Comparison of ENCODE assay signal across 9 cellular contexts in the genomic region with DNA sequence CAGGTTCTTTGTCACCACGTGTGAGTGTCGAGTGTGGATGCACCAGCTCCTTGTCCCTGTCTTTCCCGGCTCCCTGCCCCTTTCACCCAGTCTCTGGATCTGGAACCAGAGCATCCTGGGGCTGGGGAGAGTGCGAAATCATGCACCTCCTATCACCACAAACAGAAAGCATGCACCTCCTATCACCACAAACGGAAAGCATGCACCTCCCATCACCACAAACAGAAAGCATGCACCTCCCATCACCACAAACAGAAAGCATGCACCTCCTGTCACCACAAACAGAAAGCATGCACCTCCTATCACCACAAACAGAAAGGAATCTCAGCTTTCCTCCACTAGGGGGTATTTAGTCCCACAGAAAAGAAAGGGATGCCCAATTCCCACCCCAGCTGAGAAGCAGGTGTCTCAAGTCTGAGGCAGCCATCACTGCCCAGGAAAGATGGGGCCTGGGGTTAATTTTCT. TPM values are rescaled to one million over a fixed set of nuclear protein-coding genes. Genes with fewer than 3 reads are reported as not detected.
DNase-seq lines count a peak whose midpoint lies in the region; ATAC-seq and TF ChIP-seq lines count a peak whose summit lies in the region.
"Had no signal": no experiment of that assay in that cellular context is flagged by ENCODE, and none has a peak within 500 bp of the region (broad histone marks: within the 10 kb centered on the region; RNA-seq: fewer than 3 reads in every experiment).

No MANE protein-coding gene starts in this region.

- peak; percentile 14; the same call in 1 of the 2 replicates for TF ChIP-seq CTCF in LNCAP (IDR thresholded peaks at IDR 0.05)
- no peak for TF ChIP-seq CTCF in natural killer cell (IDR thresholded peaks at IDR 0.05)

- peak; percentile 48 for DNase-seq in NCI-H82 (lab: John Stamatoyannopoulos, UW)
- no peak for DNase-seq in NCI-H82 treated with DMSO at 0.1 percent for 48 hours (lab: John Stamatoyannopoulos, UW; ENCODE audit: unreplicated experiment)
- peak; percentile 63 for DNase-seq in activated naive CD4-positive, alpha-beta T cell treated with anti-CD3 and anti-CD28 coated beads, Interleukin-2, amount 10 ng/mL, durations not matched to agents 7 days and 5 days
- no peak for DNase-seq in natural killer cell
- DNase-seq in NCI-H774 (lab: John Stamatoyannopoulos, UW) = no peak

- H3K4me3 Mint-ChIP-seq in activated naive CD4-positive, alpha-beta T cell treated with anti-CD3 and anti-CD28 coated beads, Interleukin-2, amount 10 ng/mL, durations not matched to agents 7 days and 5 days = peak overlapping the region; percentile 24
- H3K4me3 Mint-ChIP-seq in natural killer cell = peak overlapping the region; percentile 5

- H3K4me1 Mint-ChIP-seq in activated naive CD4-positive, alpha-beta T cell treated with anti-CD3 and anti-CD28 coated beads, Interleukin-2, amount 10 ng/mL, durations not matched to agents 7 days and 5 days = peaks cover 73% of the 10 kb centered on the region
- H3K4me1 Mint-ChIP-seq in natural killer cell = peaks cover 13 to 17% of the 10 kb centered on the region in 2 donors

- peak in 2 of 3 donors; percentile 32 to 45 for ATAC-seq in natural killer cell
- ATAC-seq in HG03565 (IDR thresholded peaks at IDR 0.05; ENCODE audit: unreplicated experiment) = no peak
- ATAC-seq in HG02973 (IDR thresholded peaks at IDR 0.05; ENCODE audit: unreplicated experiment) = no peak

- H3K27ac Mint-ChIP-seq in activated naive CD4-positive, alpha-beta T cell treated with anti-CD3 and anti-CD28 coated beads, Interleukin-2, amount 10 ng/mL, durations not matched to agents 7 days and 5 days = peak overlapping the region; percentile 82
- no peak overlapping the region for H3K27ac Mint-ChIP-seq in natural killer cell

- intact Hi-C loops in natural killer cell (cut with micrococcal nuclease) = no loop called here

- H3K27me3 Mint-ChIP-seq in activated naive CD4-positive, alpha-beta T cell treated with anti-CD3 and anti-CD28 coated beads, Interleukin-2, amount 10 ng/mL, durations not matched to agents 7 days and 5 days = no peaks in the 10 kb centered on the region
- H3K27me3 Mint-ChIP-seq in natural killer cell (ENCODE audit: low read depth in 2 of 2) = peaks cover 36 to 42% of the 10 kb centered on the region in 2 donors

- no peaks in the 10 kb centered on the region for H3K9me3 Mint-ChIP-seq in activated naive CD4-positive, alpha-beta T cell treated with anti-CD3 and anti-CD28 coated beads, Interleukin-2, amount 10 ng/mL, durations not matched to agents 7 days and 5 days
- no peaks in the 10 kb centered on the region for H3K9me3 Mint-ChIP-seq in natural killer cell

- H3K36me3 Mint-ChIP-seq in activated naive CD4-positive, alpha-beta T cell treated with anti-CD3 and anti-CD28 coated beads, Interleukin-2, amount 10 ng/mL, durations not matched to agents 7 days and 5 days = peaks cover 26% of the 10 kb centered on the region
- H3K36me3 Mint-ChIP-seq in natural killer cell = no peaks in the 10 kb centered on the region

- CTCF ChIA-PET in activated naive CD4-positive, alpha-beta T cell treated with anti-CD3 and anti-CD28 coated beads, Interleukin-2, amount 10 ng/mL, durations not matched to agents 7 days and 5 days (lab: Charles Lee) = interaction anchor here (0.6 to 2.0 kb wide), 3 partner anchors 9 to 129 kb away, joined by 3 to 8 read pairs (median 6); no protein-coding TSS in a partner anchor

RNA-seq across cellular contexts. Expression of a gene that starts 5.9 kb away (rescaled TPM):
- total RNA-seq in natural killer cell = under 1 TPM in 1 of 3 donors, not detected in 2; 0.38 TPM
- total RNA-seq: glomerular endothelial cell had no signal

RNA-seq across cellular contexts. Expression of a gene that starts 16.9 kb away (rescaled TPM):
- total RNA-seq in natural killer cell = 10 to 100 TPM; 24.3 to 42.5 (median 39.3) TPM

RNA-seq across cellular contexts. Expression of a gene that starts 17.1 kb away (rescaled TPM):
- total RNA-seq in natural killer cell = 10 to 100 TPM; 21.6 to 25.4 (median 24.0) TPM

RNA-seq across cellular contexts. Expression of a gene that starts 45.8 kb away (rescaled TPM):
- 100 to 1,000 TPM in 2 of 3 donors, 10 to 100 TPM in 1; 83.0 to 113 (median 107) TPM for total RNA-seq in natural killer cell

RNA-seq across cellular contexts. Expression of a gene that starts 46.5 kb away (rescaled TPM):
- 10 to 100 TPM; 27.6 to 33.6 (median 31.2) TPM for total RNA-seq in natural killer cell

Comparison
In these comparisons a context has a peak if more than half of its experiments do, and no peak if none do; other contexts are left out.
1. DNase-seq: peak in NCI-H82 (single experiment) and activated naive CD4-positive, alpha-beta T cell treated with anti-CD3 and anti-CD28 coated beads, Interleukin-2, amount 10 ng/mL, durations not matched to agents 7 days and 5 days (single experiment); none in NCI-H82 treated with DMSO at 0.1 percent for 48 hours (single experiment), natural killer cell (single experiment) and NCI-H774 (single experiment).
2. ATAC-seq: peak in natural killer cell (2 of 3); none in HG03565 (single experiment) and HG02973 (single experiment).